In the genomic region with DNA sequence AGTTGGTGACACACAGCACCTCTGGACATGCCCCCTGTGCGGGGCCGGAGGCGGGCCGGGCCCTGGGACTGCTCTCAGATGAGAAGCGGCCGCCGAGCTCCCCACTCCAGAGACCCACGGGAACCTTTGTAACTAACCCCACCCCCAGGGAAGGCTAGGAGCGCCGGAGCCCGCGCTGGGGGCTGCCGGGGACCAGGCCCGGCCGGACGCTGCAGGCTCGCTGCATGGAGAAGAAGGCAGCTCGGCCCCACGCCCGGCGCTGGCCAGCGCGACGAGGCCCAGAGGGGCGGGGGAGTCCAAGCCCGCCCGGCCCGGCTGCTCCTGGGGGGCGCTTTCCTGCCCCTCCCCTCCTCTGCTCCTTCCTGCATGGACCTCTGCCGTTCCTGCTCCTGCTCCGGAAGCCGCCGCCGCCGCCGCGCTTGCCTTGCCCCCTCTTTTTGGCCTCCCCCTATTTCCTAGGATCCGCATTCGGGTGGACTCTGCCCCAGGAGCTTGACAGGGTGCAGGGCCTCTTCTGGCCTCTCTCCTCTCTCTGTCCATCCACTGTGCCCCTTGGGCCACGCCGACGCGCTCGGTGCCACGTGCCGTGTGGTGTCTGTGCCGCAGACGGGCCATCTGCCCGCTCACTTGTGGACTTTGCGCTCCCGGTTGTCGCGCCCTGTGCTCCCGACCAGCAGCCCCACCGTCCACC, we compare ENCODE assay signal across 3 cellular contexts.
TF ChIP-seq lines count a peak whose summit lies in the region.

No MANE protein-coding gene starts in this region.

TF ChIP-seq in SK-N-SH treated with all-trans-retinoic acid at 6 μM for 48 hours, 23 proteins besides CTCF, POLR2A, EP300 and RAD21:
- TF ChIP-seq ISL1 (CRISPR knock-in tag; IDR thresholded peaks at IDR 0.05) (no peak), ZNF70 (CRISPR knock-in tag; IDR thresholded peaks at IDR 0.05) (no peak), BACH2 (CRISPR knock-in tag; IDR thresholded peaks at IDR 0.05; ENCODE audit: borderline replicate concordance) (no peak), ZC3H10 (CRISPR knock-in tag; IDR thresholded peaks at IDR 0.05) (no peak), ARNTL (CRISPR knock-in tag; IDR thresholded peaks at IDR 0.05; ENCODE audit: borderline replicate concordance, low read depth) (no peak), SNAI2 (CRISPR knock-in tag; IDR thresholded peaks at IDR 0.05) (no peak), TCF4 (CRISPR knock-in tag; IDR thresholded peaks at IDR 0.05; ENCODE audit: borderline replicate concordance) (no peak), ESRRG (CRISPR knock-in tag; IDR thresholded peaks at IDR 0.05) (no peak), ZFP30 (CRISPR knock-in tag; IDR thresholded peaks at IDR 0.05) (no peak), OSR1 (CRISPR knock-in tag; IDR thresholded peaks at IDR 0.05) (no peak), ZNF565 (CRISPR knock-in tag; conservative IDR thresholded peaks at IDR 0.05; ENCODE audit: low read depth) (no peak), RARB (CRISPR knock-in tag; IDR thresholded peaks at IDR 0.05) (no peak)
- TF ChIP-seq, protein P1, sequence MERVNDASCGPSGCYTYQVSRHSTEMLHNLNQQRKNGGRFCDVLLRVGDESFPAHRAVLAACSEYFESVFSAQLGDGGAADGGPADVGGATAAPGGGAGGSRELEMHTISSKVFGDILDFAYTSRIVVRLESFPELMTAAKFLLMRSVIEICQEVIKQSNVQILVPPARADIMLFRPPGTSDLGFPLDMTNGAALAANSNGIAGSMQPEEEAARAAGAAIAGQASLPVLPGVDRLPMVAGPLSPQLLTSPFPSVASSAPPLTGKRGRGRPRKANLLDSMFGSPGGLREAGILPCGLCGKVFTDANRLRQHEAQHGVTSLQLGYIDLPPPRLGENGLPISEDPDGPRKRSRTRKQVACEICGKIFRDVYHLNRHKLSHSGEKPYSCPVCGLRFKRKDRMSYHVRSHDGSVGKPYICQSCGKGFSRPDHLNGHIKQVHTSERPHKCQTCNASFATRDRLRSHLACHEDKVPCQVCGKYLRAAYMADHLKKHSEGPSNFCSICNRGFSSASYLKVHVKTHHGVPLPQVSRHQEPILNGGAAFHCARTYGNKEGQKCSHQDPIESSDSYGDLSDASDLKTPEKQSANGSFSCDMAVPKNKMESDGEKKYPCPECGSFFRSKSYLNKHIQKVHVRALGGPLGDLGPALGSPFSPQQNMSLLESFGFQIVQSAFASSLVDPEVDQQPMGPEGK (CRISPR knock-in tag; IDR thresholded peaks at IDR 0.05; ENCODE audit: borderline replicate concordance), result no peak
- TF ChIP-seq, protein P2, sequence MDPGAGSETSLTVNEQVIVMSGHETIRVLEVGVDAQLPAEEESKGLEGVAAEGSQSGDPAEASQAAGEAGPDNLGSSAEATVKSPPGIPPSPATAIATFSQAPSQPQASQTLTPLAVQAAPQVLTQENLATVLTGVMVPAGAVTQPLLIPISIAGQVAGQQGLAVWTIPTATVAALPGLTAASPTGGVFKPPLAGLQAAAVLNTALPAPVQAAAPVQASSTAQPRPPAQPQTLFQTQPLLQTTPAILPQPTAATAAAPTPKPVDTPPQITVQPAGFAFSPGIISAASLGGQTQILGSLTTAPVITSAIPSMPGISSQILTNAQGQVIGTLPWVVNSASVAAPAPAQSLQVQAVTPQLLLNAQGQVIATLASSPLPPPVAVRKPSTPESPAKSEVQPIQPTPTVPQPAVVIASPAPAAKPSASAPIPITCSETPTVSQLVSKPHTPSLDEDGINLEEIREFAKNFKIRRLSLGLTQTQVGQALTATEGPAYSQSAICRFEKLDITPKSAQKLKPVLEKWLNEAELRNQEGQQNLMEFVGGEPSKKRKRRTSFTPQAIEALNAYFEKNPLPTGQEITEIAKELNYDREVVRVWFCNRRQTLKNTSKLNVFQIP (CRISPR knock-in tag; IDR thresholded peaks at IDR 0.05; ENCODE audit: borderline replicate concordance, low read depth), result no peak

TF ChIP-seq in SK-N-SH, 30 proteins besides CTCF, POLR2A, EP300 and RAD21 (continues in another document):
- TF ChIP-seq TEAD4 (IDR thresholded peaks at IDR 0.05; ENCODE audit: borderline replicate concordance, insufficient read depth) (no peak), TCF12 (IDR thresholded peaks at IDR 0.05) (no peak), POLR2AphosphoS5 (IDR thresholded peaks at IDR 0.05; ENCODE audit: low read depth, low read length) (no peak), NRF1 (IDR thresholded peaks at IDR 0.05; ENCODE audit: low read depth, low read length) (no peak), GATA2 (CRISPR knock-in tag; IDR thresholded peaks at IDR 0.05) (no peak), ELF1 (IDR thresholded peaks at IDR 0.05) (no peak), EZH2phosphoT487 (IDR thresholded peaks at IDR 0.05; ENCODE audit: borderline replicate concordance, low read depth) (no peak), TAF1 (IDR thresholded peaks at IDR 0.05; ENCODE audit: borderline replicate concordance, low read depth, low read length) (no peak), FOXM1 (IDR thresholded peaks at IDR 0.05; ENCODE audit: low read depth) (no peak), RXRA (IDR thresholded peaks at IDR 0.05; ENCODE audit: borderline replicate concordance, low read depth) (no peak)
- TF ChIP-seq, protein P3, sequence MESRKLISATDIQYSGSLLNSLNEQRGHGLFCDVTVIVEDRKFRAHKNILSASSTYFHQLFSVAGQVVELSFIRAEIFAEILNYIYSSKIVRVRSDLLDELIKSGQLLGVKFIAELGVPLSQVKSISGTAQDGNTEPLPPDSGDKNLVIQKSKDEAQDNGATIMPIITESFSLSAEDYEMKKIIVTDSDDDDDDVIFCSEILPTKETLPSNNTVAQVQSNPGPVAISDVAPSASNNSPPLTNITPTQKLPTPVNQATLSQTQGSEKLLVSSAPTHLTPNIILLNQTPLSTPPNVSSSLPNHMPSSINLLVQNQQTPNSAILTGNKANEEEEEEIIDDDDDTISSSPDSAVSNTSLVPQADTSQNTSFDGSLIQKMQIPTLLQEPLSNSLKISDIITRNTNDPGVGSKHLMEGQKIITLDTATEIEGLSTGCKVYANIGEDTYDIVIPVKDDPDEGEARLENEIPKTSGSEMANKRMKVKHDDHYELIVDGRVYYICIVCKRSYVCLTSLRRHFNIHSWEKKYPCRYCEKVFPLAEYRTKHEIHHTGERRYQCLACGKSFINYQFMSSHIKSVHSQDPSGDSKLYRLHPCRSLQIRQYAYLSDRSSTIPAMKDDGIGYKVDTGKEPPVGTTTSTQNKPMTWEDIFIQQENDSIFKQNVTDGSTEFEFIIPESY (IDR thresholded peaks at IDR 0.05; ENCODE audit: borderline replicate concordance, low read depth), result no peak
- TF ChIP-seq, protein P4, sequence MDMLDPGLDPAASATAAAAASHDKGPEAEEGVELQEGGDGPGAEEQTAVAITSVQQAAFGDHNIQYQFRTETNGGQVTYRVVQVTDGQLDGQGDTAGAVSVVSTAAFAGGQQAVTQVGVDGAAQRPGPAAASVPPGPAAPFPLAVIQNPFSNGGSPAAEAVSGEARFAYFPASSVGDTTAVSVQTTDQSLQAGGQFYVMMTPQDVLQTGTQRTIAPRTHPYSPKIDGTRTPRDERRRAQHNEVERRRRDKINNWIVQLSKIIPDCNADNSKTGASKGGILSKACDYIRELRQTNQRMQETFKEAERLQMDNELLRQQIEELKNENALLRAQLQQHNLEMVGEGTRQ (IDR thresholded peaks at IDR 0.05; ENCODE audit: borderline replicate concordance, low read depth, low read length), result no peak
- TF ChIP-seq, protein P5, sequence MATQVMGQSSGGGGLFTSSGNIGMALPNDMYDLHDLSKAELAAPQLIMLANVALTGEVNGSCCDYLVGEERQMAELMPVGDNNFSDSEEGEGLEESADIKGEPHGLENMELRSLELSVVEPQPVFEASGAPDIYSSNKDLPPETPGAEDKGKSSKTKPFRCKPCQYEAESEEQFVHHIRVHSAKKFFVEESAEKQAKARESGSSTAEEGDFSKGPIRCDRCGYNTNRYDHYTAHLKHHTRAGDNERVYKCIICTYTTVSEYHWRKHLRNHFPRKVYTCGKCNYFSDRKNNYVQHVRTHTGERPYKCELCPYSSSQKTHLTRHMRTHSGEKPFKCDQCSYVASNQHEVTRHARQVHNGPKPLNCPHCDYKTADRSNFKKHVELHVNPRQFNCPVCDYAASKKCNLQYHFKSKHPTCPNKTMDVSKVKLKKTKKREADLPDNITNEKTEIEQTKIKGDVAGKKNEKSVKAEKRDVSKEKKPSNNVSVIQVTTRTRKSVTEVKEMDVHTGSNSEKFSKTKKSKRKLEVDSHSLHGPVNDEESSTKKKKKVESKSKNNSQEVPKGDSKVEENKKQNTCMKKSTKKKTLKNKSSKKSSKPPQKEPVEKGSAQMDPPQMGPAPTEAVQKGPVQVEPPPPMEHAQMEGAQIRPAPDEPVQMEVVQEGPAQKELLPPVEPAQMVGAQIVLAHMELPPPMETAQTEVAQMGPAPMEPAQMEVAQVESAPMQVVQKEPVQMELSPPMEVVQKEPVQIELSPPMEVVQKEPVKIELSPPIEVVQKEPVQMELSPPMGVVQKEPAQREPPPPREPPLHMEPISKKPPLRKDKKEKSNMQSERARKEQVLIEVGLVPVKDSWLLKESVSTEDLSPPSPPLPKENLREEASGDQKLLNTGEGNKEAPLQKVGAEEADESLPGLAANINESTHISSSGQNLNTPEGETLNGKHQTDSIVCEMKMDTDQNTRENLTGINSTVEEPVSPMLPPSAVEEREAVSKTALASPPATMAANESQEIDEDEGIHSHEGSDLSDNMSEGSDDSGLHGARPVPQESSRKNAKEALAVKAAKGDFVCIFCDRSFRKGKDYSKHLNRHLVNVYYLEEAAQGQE (IDR thresholded peaks at IDR 0.05; ENCODE audit: low read depth, low read length), result no peak

TF ChIP-seq in K562, 482 proteins besides CTCF, POLR2A, EP300 and RAD21 (continues in another document):
- TF ChIP-seq, protein P6, sequence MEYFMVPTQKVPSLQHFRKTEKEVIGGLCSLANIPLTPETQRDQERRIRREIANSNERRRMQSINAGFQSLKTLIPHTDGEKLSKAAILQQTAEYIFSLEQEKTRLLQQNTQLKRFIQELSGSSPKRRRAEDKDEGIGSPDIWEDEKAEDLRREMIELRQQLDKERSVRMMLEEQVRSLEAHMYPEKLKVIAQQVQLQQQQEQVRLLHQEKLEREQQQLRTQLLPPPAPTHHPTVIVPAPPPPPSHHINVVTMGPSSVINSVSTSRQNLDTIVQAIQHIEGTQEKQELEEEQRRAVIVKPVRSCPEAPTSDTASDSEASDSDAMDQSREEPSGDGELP (CRISPR knock-in tag; IDR thresholded peaks at IDR 0.05; ENCODE audit: borderline replicate concordance), result no peak
- TF ChIP-seq FOSL1 (tag; conservative IDR thresholded peaks at IDR 0.05) (no peak), NR2C2 (CRISPR knock-in tag; IDR thresholded peaks at IDR 0.05) (no peak), NR2C2 (tag; IDR thresholded peaks at IDR 0.05) (no peak), RHOXF2B (CRISPR knock-in tag; conservative IDR thresholded peaks at IDR 0.05) (no peak), KDM4B (IDR thresholded peaks at IDR 0.05; ENCODE audit: borderline replicate concordance in 2 of 2, low read depth in 1 of 2) (no peak), NFE2 (IDR thresholded peaks at IDR 0.05; ENCODE audit: low read depth) (no peak), ETV5 (CRISPR knock-in tag; IDR thresholded peaks at IDR 0.05; ENCODE audit: low read depth) (no peak), ZNF444 (CRISPR knock-in tag; IDR thresholded peaks at IDR 0.05) (no peak), SRF (CRISPR knock-in tag; IDR thresholded peaks at IDR 0.05) (no peak), RFX1 (IDR thresholded peaks at IDR 0.05) (no peak), ZNF384 (IDR thresholded peaks at IDR 0.05; ENCODE audit: low read depth, low read length) (no peak), FUS (optimal IDR thresholded peaks at IDR 0.05; ENCODE audit: low read depth, low read length) (no peak), STAT5B (CRISPR knock-in tag; IDR thresholded peaks at IDR 0.05) (no peak), CBX3 (IDR thresholded peaks at IDR 0.05; ENCODE audit: borderline replicate concordance in 1 of 2, low read length in 2 of 2) (no peak), PRPF4 (IDR thresholded peaks at IDR 0.05; ENCODE audit: insufficient read depth, low read depth, low read length, poor library complexity, severe bottlenecking) (no peak), TAF7 (tag; IDR thresholded peaks at IDR 0.05) (no peak), EGR1 (conservative IDR thresholded peaks at IDR 0.05) (no peak), ETV6 (IDR thresholded peaks at IDR 0.05; ENCODE audit: borderline replicate concordance in 1 of 2, low read depth in 2 of 2, low read length in 1 of 2) (no peak), ETV6 (CRISPR knock-in tag; IDR thresholded peaks at IDR 0.05; ENCODE audit: borderline replicate concordance) (no peak), ZNF347 (CRISPR knock-in tag; IDR thresholded peaks at IDR 0.05; ENCODE audit: low read depth) (no peak)
- TF ChIP-seq, protein P7, sequence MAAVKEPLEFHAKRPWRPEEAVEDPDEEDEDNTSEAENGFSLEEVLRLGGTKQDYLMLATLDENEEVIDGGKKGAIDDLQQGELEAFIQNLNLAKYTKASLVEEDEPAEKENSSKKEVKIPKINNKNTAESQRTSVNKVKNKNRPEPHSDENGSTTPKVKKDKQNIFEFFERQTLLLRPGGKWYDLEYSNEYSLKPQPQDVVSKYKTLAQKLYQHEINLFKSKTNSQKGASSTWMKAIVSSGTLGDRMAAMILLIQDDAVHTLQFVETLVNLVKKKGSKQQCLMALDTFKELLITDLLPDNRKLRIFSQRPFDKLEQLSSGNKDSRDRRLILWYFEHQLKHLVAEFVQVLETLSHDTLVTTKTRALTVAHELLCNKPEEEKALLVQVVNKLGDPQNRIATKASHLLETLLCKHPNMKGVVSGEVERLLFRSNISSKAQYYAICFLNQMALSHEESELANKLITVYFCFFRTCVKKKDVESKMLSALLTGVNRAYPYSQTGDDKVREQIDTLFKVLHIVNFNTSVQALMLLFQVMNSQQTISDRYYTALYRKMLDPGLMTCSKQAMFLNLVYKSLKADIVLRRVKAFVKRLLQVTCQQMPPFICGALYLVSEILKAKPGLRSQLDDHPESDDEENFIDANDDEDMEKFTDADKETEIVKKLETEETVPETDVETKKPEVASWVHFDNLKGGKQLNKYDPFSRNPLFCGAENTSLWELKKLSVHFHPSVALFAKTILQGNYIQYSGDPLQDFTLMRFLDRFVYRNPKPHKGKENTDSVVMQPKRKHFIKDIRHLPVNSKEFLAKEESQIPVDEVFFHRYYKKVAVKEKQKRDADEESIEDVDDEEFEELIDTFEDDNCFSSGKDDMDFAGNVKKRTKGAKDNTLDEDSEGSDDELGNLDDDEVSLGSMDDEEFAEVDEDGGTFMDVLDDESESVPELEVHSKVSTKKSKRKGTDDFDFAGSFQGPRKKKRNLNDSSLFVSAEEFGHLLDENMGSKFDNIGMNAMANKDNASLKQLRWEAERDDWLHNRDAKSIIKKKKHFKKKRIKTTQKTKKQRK (IDR thresholded peaks at IDR 0.05; ENCODE audit: borderline replicate concordance, low read depth, low read length), result no peak
- TF ChIP-seq, protein P3 (CRISPR knock-in tag; IDR thresholded peaks at IDR 0.05), result peak; percentile 21; the same call in 1 of the 2 replicates
- TF ChIP-seq, protein P8, sequence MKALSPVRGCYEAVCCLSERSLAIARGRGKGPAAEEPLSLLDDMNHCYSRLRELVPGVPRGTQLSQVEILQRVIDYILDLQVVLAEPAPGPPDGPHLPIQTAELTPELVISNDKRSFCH (CRISPR knock-in tag; IDR thresholded peaks at IDR 0.05), result no peak
- TF ChIP-seq, protein P8 (tag; IDR thresholded peaks at IDR 0.05), result no peak
